1 cellular context compared by ENCODE assay signal in genomic region chr3:33799202-33799551, GRCh38.
TF ChIP-seq lines count a peak whose summit lies in the region.

No MANE protein-coding gene starts in this region.

TF ChIP-seq in GM23338, 12 proteins besides CTCF, POLR2A, EP300 and RAD21 (continued from another document):
- TF ChIP-seq, protein P1, sequence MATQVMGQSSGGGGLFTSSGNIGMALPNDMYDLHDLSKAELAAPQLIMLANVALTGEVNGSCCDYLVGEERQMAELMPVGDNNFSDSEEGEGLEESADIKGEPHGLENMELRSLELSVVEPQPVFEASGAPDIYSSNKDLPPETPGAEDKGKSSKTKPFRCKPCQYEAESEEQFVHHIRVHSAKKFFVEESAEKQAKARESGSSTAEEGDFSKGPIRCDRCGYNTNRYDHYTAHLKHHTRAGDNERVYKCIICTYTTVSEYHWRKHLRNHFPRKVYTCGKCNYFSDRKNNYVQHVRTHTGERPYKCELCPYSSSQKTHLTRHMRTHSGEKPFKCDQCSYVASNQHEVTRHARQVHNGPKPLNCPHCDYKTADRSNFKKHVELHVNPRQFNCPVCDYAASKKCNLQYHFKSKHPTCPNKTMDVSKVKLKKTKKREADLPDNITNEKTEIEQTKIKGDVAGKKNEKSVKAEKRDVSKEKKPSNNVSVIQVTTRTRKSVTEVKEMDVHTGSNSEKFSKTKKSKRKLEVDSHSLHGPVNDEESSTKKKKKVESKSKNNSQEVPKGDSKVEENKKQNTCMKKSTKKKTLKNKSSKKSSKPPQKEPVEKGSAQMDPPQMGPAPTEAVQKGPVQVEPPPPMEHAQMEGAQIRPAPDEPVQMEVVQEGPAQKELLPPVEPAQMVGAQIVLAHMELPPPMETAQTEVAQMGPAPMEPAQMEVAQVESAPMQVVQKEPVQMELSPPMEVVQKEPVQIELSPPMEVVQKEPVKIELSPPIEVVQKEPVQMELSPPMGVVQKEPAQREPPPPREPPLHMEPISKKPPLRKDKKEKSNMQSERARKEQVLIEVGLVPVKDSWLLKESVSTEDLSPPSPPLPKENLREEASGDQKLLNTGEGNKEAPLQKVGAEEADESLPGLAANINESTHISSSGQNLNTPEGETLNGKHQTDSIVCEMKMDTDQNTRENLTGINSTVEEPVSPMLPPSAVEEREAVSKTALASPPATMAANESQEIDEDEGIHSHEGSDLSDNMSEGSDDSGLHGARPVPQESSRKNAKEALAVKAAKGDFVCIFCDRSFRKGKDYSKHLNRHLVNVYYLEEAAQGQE (IDR thresholded peaks at IDR 0.05; ENCODE audit: unreplicated experiment) = no peak
